Comparison of ENCODE assay signal across 13 cellular contexts in the genomic region with DNA sequence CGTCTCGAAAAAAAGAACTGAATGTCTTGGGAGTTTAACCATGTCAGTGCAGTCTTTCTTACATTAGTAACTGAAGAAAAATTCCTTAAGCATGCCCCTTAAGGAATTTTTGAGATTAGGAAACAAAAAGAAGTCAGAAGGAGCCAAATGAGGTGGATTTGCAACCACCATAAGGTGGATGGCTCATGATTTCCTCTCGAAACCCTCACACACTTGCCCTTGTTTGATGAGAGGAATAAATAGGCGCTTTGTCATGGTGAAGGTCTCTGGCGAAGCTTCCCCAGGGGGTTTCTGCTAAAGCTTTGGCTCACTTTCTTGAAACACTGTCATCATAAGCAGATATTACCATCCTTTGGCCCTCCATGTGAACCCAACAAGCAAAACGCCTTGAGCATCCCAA.
"Had no signal": no experiment of that assay in that cellular context is flagged by ENCODE, and none has a peak within 500 bp of the region (broad histone marks: within the 10 kb centered on the region; RNA-seq: fewer than 3 reads in every experiment).

No MANE protein-coding gene starts in this region.

- H3K4me1 ChIP-seq: sigmoid colon had no signal

- H3K9me3 ChIP-seq: mucosa of descending colon, sigmoid colon had no signal

- H3K27ac Mint-ChIP-seq: stimulated activated naive B cell treated with anti-CD40 and anti-IgM and Interleukin-4, amounts not matched to agents 10 μg/mL and 1 μg/mL and 100 μg/mL, for 72 hours; type B pancreatic cell had no signal

- H3K9me3 Mint-ChIP-seq: activated naive CD4-positive, alpha-beta T cell treated with anti-CD3 and anti-CD28 coated beads, Interleukin-2, amount 50 U/mL, for 24 hours; type B pancreatic cell had no signal

- H3K27me3 ChIP-seq: cardiac muscle cell, sigmoid colon had no signal

- H3K27me3 Mint-ChIP-seq: activated naive CD4-positive, alpha-beta T cell treated with anti-CD3 and anti-CD28 coated beads, Interleukin-2, amount 50 U/mL, for 24 hours; stimulated activated naive B cell treated with anti-CD40 and anti-IgM and Interleukin-4, amounts not matched to agents 10 μg/mL and 1 μg/mL and 100 μg/mL, for 72 hours; type B pancreatic cell had no signal

- ATAC-seq: activated CD4-positive, CD25-positive, alpha-beta regulatory T cell treated with anti-CD3 and anti-CD28 coated beads, Interleukin-2, amount 50 U/mL, for 24 hours; left colon; mucosa of descending colon; stimulated activated naive B cell treated with anti-CD40 and anti-IgM and Interleukin-4, amounts not matched to agents 10 μg/mL and 1 μg/mL and 100 μg/mL, for 72 hours had no signal

- H3K27ac ChIP-seq: cardiac muscle cell, sigmoid colon had no signal

- H3K4me3 Mint-ChIP-seq: activated naive CD4-positive, alpha-beta T cell treated with anti-CD3 and anti-CD28 coated beads, Interleukin-2, amount 50 U/mL, for 24 hours; stimulated activated naive B cell treated with anti-CD40 and anti-IgM and Interleukin-4, amounts not matched to agents 10 μg/mL and 1 μg/mL and 100 μg/mL, for 72 hours; type B pancreatic cell had no signal

- H3K4me3 ChIP-seq: cardiac muscle cell, coronary artery, mucosa of descending colon, sigmoid colon had no signal

- DNase-seq: activated effector memory CD4-positive, alpha-beta T cell treated with Interleukin-2 at 50 U/mL for 16 hours; amygdala; effector CD4-positive, alpha-beta T cell; left colon; mucosa of descending colon; sigmoid colon; stimulated activated CD4-positive, alpha-beta T cell treated with anti-CD3 and anti-CD28 coated beads, Interleukin-2, amount 100 ng/mL, for 24 hours; stimulated activated naive B cell treated with anti-CD40 and anti-IgM and Interleukin-4, amounts not matched to agents 10 μg/mL and 1 μg/mL and 100 μg/mL, for 72 hours had no signal
